ENCODE assay signal across 11 cellular contexts in genomic region chr3:152383136-152383606, GRCh38.
A peak's percentile ranks its signal among the peaks of the same experiment; 100 is the strongest.
DNase-seq lines count a peak whose midpoint lies in the region; ATAC-seq, FAIRE-seq and TF ChIP-seq lines count a peak whose summit lies in the region.
"Had no signal": no experiment of that assay in that cellular context is flagged by ENCODE, and none has a peak within 500 bp of the region (broad histone marks: within the 10 kb centered on the region; RNA-seq: fewer than 3 reads in every experiment).

No MANE protein-coding gene starts in this region.

- H3K4me1 Mint-ChIP-seq in astrocyte (ENCODE audit: low read depth, unreplicated experiment): peaks cover 45% of the 10 kb centered on the region

- DNase-seq in astrocyte (ENCODE audit: low read depth): no peak
- DNase-seq in lower lobe of right lung: no peak
- DNase-seq in activated CD4-positive, alpha-beta T cell treated with anti-CD3 and anti-CD28 coated beads for 4 hours: no peak
- no peak for DNase-seq in stimulated activated CD4-positive, alpha-beta T cell treated with anti-CD3 and anti-CD28 coated beads, Interleukin-2, amount 100 ng/mL, for 48 hours
- no peak for DNase-seq in foreskin melanocyte
- DNase-seq: amygdala, NCI-H526 treated with DMSO at 0.1 percent for 48 hours, T1000 had no signal

- H2AFZ ChIP-seq in KMS-11 (ENCODE audit: low read depth) (no peak overlapping the region), astrocyte (ENCODE audit: low read depth, low read length) (no peak overlapping the region)

- H3K4me1 ChIP-seq in KMS-11 (ENCODE audit: low read depth, poor library complexity, severe bottlenecking) (peaks cover 94% of the 10 kb centered on the region), astrocyte (ENCODE audit: insufficient read depth, low read length) (peaks cover 6% of the 10 kb centered on the region), lower lobe of right lung (peaks cover 94% of the 10 kb centered on the region), stomach smooth muscle (ENCODE audit: control insufficient read depth, insufficient read depth, low read length) (peaks cover 10% of the 10 kb centered on the region)

- H3K79me2 ChIP-seq in KMS-11 (ENCODE audit: insufficient read depth, low read depth) (peaks cover 100% of the 10 kb centered on the region), astrocyte (ENCODE audit: insufficient read depth, low read length) (peaks cover 100% of the 10 kb centered on the region)

- H3K27me3 Mint-ChIP-seq in astrocyte (ENCODE audit: low read depth, unreplicated experiment): no peaks in the 10 kb centered on the region

- no peaks in the 10 kb centered on the region for H3K9me3 Mint-ChIP-seq in astrocyte (ENCODE audit: unreplicated experiment)

- H3K36me3 Mint-ChIP-seq in astrocyte (ENCODE audit: low read depth, unreplicated experiment): no peaks in the 10 kb centered on the region

- H3K4me3 Mint-ChIP-seq in astrocyte (ENCODE audit: unreplicated experiment): no peak overlapping the region

- 0 out of 2 replicates have a peak, but pooled peaks cover 4% of the 10 kb centered on the region for H3K36me3 ChIP-seq in KMS-11 (ENCODE audit: insufficient read depth)
- H3K36me3 ChIP-seq in astrocyte (ENCODE audit: insufficient read depth, low read length): no peaks in the 10 kb centered on the region
- no peaks in the 10 kb centered on the region for H3K36me3 ChIP-seq in lower lobe of right lung
- H3K36me3 ChIP-seq in stomach smooth muscle (ENCODE audit: control insufficient read depth in 2 of 2, insufficient read depth in 2 of 2, low read length in 2 of 2): no peaks in the 10 kb centered on the region

- H3K4me3 ChIP-seq in KMS-11 (IDR thresholded peaks at IDR 0.05; ENCODE audit: insufficient read depth, low read depth, low read length) (no peak overlapping the region), astrocyte (ENCODE audit: insufficient read depth, low read depth, low read length) (no peak overlapping the region), lower lobe of right lung (peak overlapping the region; percentile 39), stomach smooth muscle (ENCODE audit: low read length in 2 of 2) (peak overlapping the region; percentile 41 to 47)

- no peak for FAIRE-seq in astrocyte (lab: Jason Lieb, UNC)

- H3K27me3 ChIP-seq in KMS-11 (ENCODE audit: insufficient read depth, low read depth) (no peaks in the 10 kb centered on the region), astrocyte (ENCODE audit: insufficient read depth, low read length) (no peaks in the 10 kb centered on the region), lower lobe of right lung (ENCODE audit: low read depth) (no peaks in the 10 kb centered on the region), stomach smooth muscle (ENCODE audit: control insufficient read depth in 1 of 2, insufficient read depth in 2 of 2, low read length in 2 of 2) (no peaks in the 10 kb centered on the region)

- H3K4me2 ChIP-seq in KMS-11 (0 out of 2 replicates have a peak overlapping the region, but pooled peaks have one; percentile 1), astrocyte (ENCODE audit: low read length) (no peak overlapping the region)

- H3K9ac ChIP-seq in KMS-11 (no peak overlapping the region), astrocyte (ENCODE audit: low read length) (no peak overlapping the region), stomach smooth muscle (ENCODE audit: low read length in 2 of 2) (peak overlapping the region in 1 of 2 donors; percentile 24)

- TF ChIP-seq CTCF in KMS-11 (conservative IDR thresholded peaks at IDR 0.05; ENCODE audit: low read depth, low read length) (no peak), astrocyte (IDR thresholded peaks at IDR 0.05; ENCODE audit: insufficient read depth, low read depth, low read length) (no peak), lower lobe of right lung (IDR thresholded peaks at IDR 0.05) (no peak)

- H3K27ac ChIP-seq in KMS-11 (no peak overlapping the region), astrocyte (ENCODE audit: low read depth, low read length) (no peak overlapping the region), lower lobe of right lung (peak overlapping the region; percentile 61), stomach smooth muscle (ENCODE audit: low read length) (peak overlapping the region; percentile 18)

- intact Hi-C loops in lower lobe of right lung (cut with DNase I): no loop called here

- H3K27ac Mint-ChIP-seq in astrocyte (ENCODE audit: unreplicated experiment): peak overlapping the region; percentile 31

- H3K9me3 ChIP-seq in astrocyte (ENCODE audit: insufficient read depth, low read depth, low read length) (no peaks in the 10 kb centered on the region), lower lobe of right lung (no peaks in the 10 kb centered on the region), stomach smooth muscle (ENCODE audit: control insufficient read depth in 2 of 2, low read length in 2 of 2) (no peaks in the 10 kb centered on the region)

- H4K20me1 ChIP-seq in KMS-11 (ENCODE audit: insufficient read depth) (peaks cover 99% of the 10 kb centered on the region), astrocyte (ENCODE audit: insufficient read depth, low read length) (peaks cover 41% of the 10 kb centered on the region)

- ATAC-seq in lower lobe of right lung (no peak), HG03135 (IDR thresholded peaks at IDR 0.05; ENCODE audit: unreplicated experiment) (no peak)

Comparison
In these comparisons a context has a peak if more than half of its experiments do, and no peak if none do; other contexts are left out.
1. H3K27ac ChIP-seq: peak in lower lobe of right lung (single experiment) and stomach smooth muscle (single experiment); none in KMS-11 (single experiment) and astrocyte (single experiment).
2. H3K4me3 ChIP-seq: peak in lower lobe of right lung (single experiment) and stomach smooth muscle (2 of 2); none in KMS-11 (single experiment) and astrocyte (single experiment).